25 cellular contexts compared by ENCODE assay signal in genomic region chr2:10777842-10778723, GRCh38. TPM values are rescaled to one million over a fixed set of nuclear protein-coding genes. Genes with fewer than 3 reads are reported as not detected.
A peak's percentile ranks its signal among the peaks of the same experiment; 100 is the strongest.
DNase-seq lines count a peak whose midpoint lies in the region; ATAC-seq and TF ChIP-seq lines count a peak whose summit lies in the region.
"Had no signal": no experiment of that assay in that cellular context is flagged by ENCODE, and none has a peak within 500 bp of the region (broad histone marks: within the 10 kb centered on the region; RNA-seq: fewer than 3 reads in every experiment).

No MANE protein-coding gene starts in this region.

- peaks cover 53% of the 10 kb centered on the region for H3K36me3 ChIP-seq in left ventricle myocardium inferior

- no peak overlapping the region for H3K4me3 Mint-ChIP-seq in neural crest cell
- H3K4me3 Mint-ChIP-seq in glutamatergic neuron (ENCODE audit: unreplicated experiment): no peak overlapping the region
- H3K4me3 Mint-ChIP-seq: activated naive CD4-positive, alpha-beta T cell treated with anti-CD3 and anti-CD28 coated beads for 36 hours; CD4-positive, CD25-positive, alpha-beta regulatory T cell; central memory CD8-positive, alpha-beta T cell had no signal

- no peaks in the 10 kb centered on the region for H3K9me3 Mint-ChIP-seq in neural crest cell
- peaks cover under 1% of the 10 kb centered on the region for H3K9me3 Mint-ChIP-seq in glutamatergic neuron (ENCODE audit: unreplicated experiment)
- H3K9me3 Mint-ChIP-seq: activated naive CD4-positive, alpha-beta T cell treated with anti-CD3 and anti-CD28 coated beads for 36 hours; CD4-positive, CD25-positive, alpha-beta regulatory T cell; central memory CD8-positive, alpha-beta T cell had no signal

- peaks cover 4% of the 10 kb centered on the region for H3K4me1 Mint-ChIP-seq in neural crest cell
- peaks cover 7% of the 10 kb centered on the region for H3K4me1 Mint-ChIP-seq in glutamatergic neuron (ENCODE audit: low read depth, unreplicated experiment)
- H3K4me1 Mint-ChIP-seq: central memory CD8-positive, alpha-beta T cell had no signal

- H3K4me3 ChIP-seq in left ventricle myocardium inferior: no peak overlapping the region
- H3K4me3 ChIP-seq: SJSA1, thoracic aorta had no signal

- TF ChIP-seq CTCF in 22Rv1 (IDR thresholded peaks at IDR 0.05) (no peak), left ventricle myocardium inferior (IDR thresholded peaks at IDR 0.05; ENCODE audit: borderline replicate concordance) (no peak), neural crest cell (conservative IDR thresholded peaks at IDR 0.05) (no peak), glutamatergic neuron (IDR thresholded peaks at IDR 0.05; ENCODE audit: partially characterized antibody, unreplicated experiment) (no peak)

- peak; percentile 17 for TF ChIP-seq POLR2A in GM19193 (IDR thresholded peaks at IDR 0.05; ENCODE audit: extremely low read depth, insufficient read depth, insufficient read length)

- no peak for ATAC-seq in esophagus mucosa
- ATAC-seq: foreskin keratinocyte, PC-3 had no signal

- no peaks in the 10 kb centered on the region for H3K9me3 ChIP-seq in left ventricle myocardium inferior (replicated peaks)
- H3K9me3 ChIP-seq: SJSA1, thoracic aorta had no signal

- H3K27me3 Mint-ChIP-seq in neural crest cell (ENCODE audit: low read depth) (no peaks in the 10 kb centered on the region), glutamatergic neuron (ENCODE audit: unreplicated experiment) (peaks cover 3% of the 10 kb centered on the region)
- H3K27me3 Mint-ChIP-seq: CD4-positive, CD25-positive, alpha-beta regulatory T cell; central memory CD8-positive, alpha-beta T cell had no signal

- H3K27ac Mint-ChIP-seq in neural crest cell (ENCODE audit: unreplicated experiment) (peak overlapping the region; percentile 19), glutamatergic neuron (ENCODE audit: unreplicated experiment) (no peak overlapping the region)
- H3K27ac Mint-ChIP-seq: activated naive CD4-positive, alpha-beta T cell treated with anti-CD3 and anti-CD28 coated beads for 36 hours; CD4-positive, CD25-positive, alpha-beta regulatory T cell had no signal

- peaks cover 33% of the 10 kb centered on the region for H3K4me1 ChIP-seq in left ventricle myocardium inferior
- H3K4me1 ChIP-seq: SJSA1 had no signal

- H3K27ac ChIP-seq in 22Rv1 (peak overlapping the region; percentile 59), left ventricle myocardium inferior (replicated peaks) (peak overlapping the region; percentile 38)
- H3K27ac ChIP-seq: epithelial cell of prostate, foreskin keratinocyte, KMS-11, SJSA1, thoracic aorta, WERI-Rb-1 had no signal

- H3K36me3 Mint-ChIP-seq in neural crest cell (ENCODE audit: low read depth) (peaks cover 10% of the 10 kb centered on the region), glutamatergic neuron (ENCODE audit: unreplicated experiment) (no peaks in the 10 kb centered on the region)

- intact Hi-C loops in left ventricle myocardium inferior (cut with micrococcal nuclease): no loop called here

- DNase-seq in left ventricle myocardium inferior (no peak), neural crest cell (ENCODE audit: low read depth, low spot score) (no peak), glutamatergic neuron (no peak), KG1 (lab: John Stamatoyannopoulos, UW) (no peak)
- no peak for DNase-seq in activated CD4-positive, alpha-beta T cell treated with anti-CD3 and anti-CD28 coated beads for 4 hours
- DNase-seq: activated naive CD4-positive, alpha-beta T cell treated with anti-CD3 and anti-CD28 coated beads for 36 hours; activated T-cell treated with anti-CD3 and anti-CD28 coated beads for 4 hours; anterior cingulate cortex; CD4-positive, CD25-positive, alpha-beta regulatory T cell; DMS153; foreskin keratinocyte; kidney glomerular epithelial cell; NCI-H774; PC-3; T-helper 2 cell; WERI-Rb-1 had no signal

- no peaks in the 10 kb centered on the region for H3K27me3 ChIP-seq in left ventricle myocardium inferior (ENCODE audit: low read depth)
- H3K27me3 ChIP-seq: foreskin keratinocyte, SJSA1 had no signal

RNA-seq across cellular contexts. Expression of gene PDIA6, which starts 34.5 kb away (rescaled TPM):
- total RNA-seq in left ventricle myocardium inferior: 107 TPM
- 235 and 248 TPM in 2 replicates for total RNA-seq in neural crest cell
- 90.4 TPM for total RNA-seq in esophagus mucosa
- total RNA-seq in glutamatergic neuron (ENCODE audit: unreplicated experiment): 85.8 TPM

RNA-seq across cellular contexts. Expression of gene ATP6V1C2, which starts 56.7 kb away (rescaled TPM):
- total RNA-seq in left ventricle myocardium inferior (0.69 TPM), neural crest cell (0.14 TPM in 1 of 2 replicates, not detected in the other), esophagus mucosa (5.1 TPM), glutamatergic neuron (ENCODE audit: unreplicated experiment) (not detected)
- total RNA-seq: activated naive CD4-positive, alpha-beta T cell treated with anti-CD3 and anti-CD28 coated beads for 36 hours; CD4-positive, CD25-positive, alpha-beta regulatory T cell; mononuclear cell had no signal
